21 cellular contexts compared by ENCODE assay signal in genomic region chrX:136158685-136159084, GRCh38. TPM values are rescaled to one million over a fixed set of nuclear protein-coding genes. Genes with fewer than 3 reads are reported as not detected.
DNase-seq lines count a peak whose midpoint lies in the region; ATAC-seq, FAIRE-seq and TF ChIP-seq lines count a peak whose summit lies in the region.
"Had no signal": no experiment of that assay in that cellular context is flagged by ENCODE, and none has a peak within 500 bp of the region (broad histone marks: within the 10 kb centered on the region; RNA-seq: fewer than 3 reads in every experiment).

No MANE protein-coding gene starts in this region.

- 50 to 55% methylated on average over 4 of the region's 4 CpGs for WGBS in pancreas, 2 donors
- 90 to 96% methylated on average over 4 of the region's 4 CpGs for WGBS in thyroid gland, 2 donors
- 62 to 64% methylated on average over 4 of the region's 4 CpGs for WGBS in upper lobe of left lung, 2 donors

- intact Hi-C loops in pancreas (cut with DNase I) (no loop called here), thyroid gland (cut with DNase I) (loop anchor here (10.0 kb wide), 1 partner anchor 46 kb away; no protein-coding TSS in a partner anchor), gastrocnemius medialis (cut with DNase I; ENCODE audit: low total_unique reads) (no loop called here)

- TF ChIP-seq CTCF in coronary artery (IDR thresholded peaks at IDR 0.05) (no peak), pancreas (IDR thresholded peaks at IDR 0.05) (no peak), thyroid gland (IDR thresholded peaks at IDR 0.05) (no peak), gastrocnemius medialis (IDR thresholded peaks at IDR 0.05 in 4 of 5, conservative IDR thresholded peaks at IDR 0.05 in 1 of 5) (no peak), upper lobe of left lung (IDR thresholded peaks at IDR 0.05) (no peak)

- H3K4me3 ChIP-seq in adipocyte (ENCODE audit: low read length) (no peak overlapping the region), coronary artery (no peak overlapping the region), pancreas (no peak overlapping the region), thyroid gland (replicated peaks in 1 of 3) (no peak overlapping the region), gastrocnemius medialis (no peak overlapping the region), upper lobe of left lung (no peak overlapping the region)
- H3K4me3 ChIP-seq: GM23248, SJSA1 had no signal

- in situ Hi-C loops in gastrocnemius medialis (cut with MboI; ENCODE audit: low sequenced_read_pairs in 4 of 4), result loop anchor here in 1 of 4 donors (25.0 kb wide), 2 partner anchors 104 to 121 kb away; partner anchors contain the start of gene MAP7D3

- no peak for ATAC-seq in pancreas
- no peak for ATAC-seq in gastrocnemius medialis
- ATAC-seq in HG03135 (IDR thresholded peaks at IDR 0.05; ENCODE audit: unreplicated experiment), result no peak
- no peak for ATAC-seq in upper lobe of left lung (ENCODE audit: low FRiP score in 2 of 2)

- TF ChIP-seq EP300 in upper lobe of left lung (IDR thresholded peaks at IDR 0.05), result no peak

- H3K36me3 ChIP-seq in adipocyte (ENCODE audit: control insufficient read depth, insufficient read depth, low read length, severe bottlenecking) (no peaks in the 10 kb centered on the region), pancreas (no peaks in the 10 kb centered on the region), thyroid gland (no peaks in the 10 kb centered on the region), gastrocnemius medialis (no peaks in the 10 kb centered on the region), upper lobe of left lung (no peaks in the 10 kb centered on the region)
- H3K36me3 ChIP-seq: SJSA1 had no signal

- peaks cover 7% of the 10 kb centered on the region for H3K27me3 ChIP-seq in adipocyte (replicated peaks; ENCODE audit: control insufficient read depth, insufficient read depth, low read length)
- H3K27me3 ChIP-seq in pancreas, result peaks cover 0 to 13% (median 0%) of the 10 kb centered on the region in 4 donors
- no peaks in the 10 kb centered on the region for H3K27me3 ChIP-seq in thyroid gland
- H3K27me3 ChIP-seq in gastrocnemius medialis, result no peaks in the 10 kb centered on the region
- H3K27me3 ChIP-seq in upper lobe of left lung, result no peaks in the 10 kb centered on the region
- H3K27me3 ChIP-seq: SJSA1 had no signal

- DNase-seq in adipocyte (ENCODE audit: low read depth), result no peak
- DNase-seq in coronary artery (ENCODE audit: low spot score), result no peak
- no peak for DNase-seq in pancreas
- no peak for DNase-seq in thyroid gland
- no peak for DNase-seq in gastrocnemius medialis
- DNase-seq in SHP77 (lab: John Stamatoyannopoulos, UW), result no peak
- DNase-seq in upper lobe of left lung, result no peak
- DNase-seq: CD4-positive, CD25-positive, alpha-beta regulatory T cell; COR-L47; DMS79; GM23248; H9; NCI-H1105; NCI-H146; NCI-H2029 treated with DMSO at 0.1 percent for 48 hours; NCI-H2171; NCI-H345; NCI-H524 treated with DMSO at 0.1 percent for 48 hours had no signal

- H3K9me3 ChIP-seq in adipocyte (ENCODE audit: control insufficient read depth, low read length), result no peaks in the 10 kb centered on the region
- no peaks in the 10 kb centered on the region for H3K9me3 ChIP-seq in pancreas
- H3K9me3 ChIP-seq in thyroid gland, result no peaks in the 10 kb centered on the region
- no peaks in the 10 kb centered on the region for H3K9me3 ChIP-seq in gastrocnemius medialis
- no peaks in the 10 kb centered on the region for H3K9me3 ChIP-seq in upper lobe of left lung
- H3K9me3 ChIP-seq: SJSA1 had no signal

- H3K9ac ChIP-seq in adipocyte (ENCODE audit: low read length), result peak overlapping the region; percentile 6
- H3K9ac ChIP-seq: GM23248 had no signal

- FAIRE-seq in pancreas (lab: Jason Lieb, UNC), result peak; percentile 45
- FAIRE-seq: RCC 7860 had no signal

- TF ChIP-seq POLR2A in thyroid gland (IDR thresholded peaks at IDR 0.05), result no peak
- no peak for TF ChIP-seq POLR2A in gastrocnemius medialis (IDR thresholded peaks at IDR 0.05)
- no peak for TF ChIP-seq POLR2A in upper lobe of left lung (IDR thresholded peaks at IDR 0.05)

- peak overlapping the region; percentile 44 to 74 for H3K27ac ChIP-seq in coronary artery
- no peak overlapping the region for H3K27ac ChIP-seq in pancreas
- H3K27ac ChIP-seq in thyroid gland, result peak overlapping the region in 2 of 3 donors; percentile 24 to 69
- H3K27ac ChIP-seq in gastrocnemius medialis, result peak overlapping the region in 1 of 4 donors; percentile 13
- peak overlapping the region in 1 of 4 donors; percentile 9 for H3K27ac ChIP-seq in upper lobe of left lung
- H3K27ac ChIP-seq: GM23248, SJSA1 had no signal

- H3K4me1 ChIP-seq in adipocyte (ENCODE audit: control insufficient read depth, insufficient read depth, low read length) (peaks cover 49% of the 10 kb centered on the region), pancreas (no peaks in the 10 kb centered on the region), thyroid gland (peaks cover 0 to 18% of the 10 kb centered on the region in 2 donors), gastrocnemius medialis (peaks cover 6 to 8% of the 10 kb centered on the region in 2 donors), upper lobe of left lung (peaks cover 0 to 9% (median 0%) of the 10 kb centered on the region in 4 donors)

RNA-seq across cellular contexts. Expression of gene FHL1, which starts 11.4 kb away (rescaled TPM):
- total RNA-seq in pancreas, result 10 to 100 TPM in 3 of 6 donors, 1 to 10 TPM in 3; 6.2 to 22.0 (median 10.4) TPM
- 10 to 100 TPM; 25.3 to 31.6 TPM for polyA plus RNA-seq in pancreas
- 100 to 1,000 TPM; 223 to 313 (median 230) TPM for total RNA-seq in thyroid gland
- total RNA-seq in gastrocnemius medialis, result 1,000 to 10,000 TPM; 2,023 to 8,069 (median 7,102) TPM
- 100 to 1,000 TPM; 114 to 426 (median 255) TPM for total RNA-seq in upper lobe of left lung

Comparison
In these comparisons a context has a peak if more than half of its experiments do, and no peak if none do; other contexts are left out.
1. H3K27ac ChIP-seq: peak in coronary artery (2 of 2) and thyroid gland (2 of 3); none in pancreas (0 of 4).
2. RNA of gene FHL1, which starts 11.4 kb away (total RNA-seq): 2,023 to 8,069 TPM in gastrocnemius medialis, 114 to 426 TPM in upper lobe of left lung and 223 to 313 TPM in thyroid gland; 6.2 to 22.0 TPM in pancreas; every median in the first group is over 4 times any median in the second.